In the genomic region with DNA sequence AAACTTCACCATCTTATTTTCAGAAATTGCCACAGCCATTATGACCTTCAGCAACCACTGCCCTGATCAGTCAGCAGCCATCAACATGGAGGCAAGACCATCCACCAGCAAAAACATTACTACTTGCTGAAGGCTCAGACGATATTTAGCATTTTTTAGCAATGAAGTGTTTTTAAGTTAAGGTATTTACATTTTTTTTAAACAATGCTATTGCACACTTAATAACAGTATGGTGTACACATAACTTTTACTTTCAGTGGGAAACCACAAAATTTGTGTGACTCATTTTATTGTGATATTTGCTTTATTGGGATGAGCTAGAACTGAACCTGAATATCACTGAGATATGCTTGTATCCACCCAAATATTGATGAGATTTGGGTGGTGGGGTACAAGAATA, we compare ENCODE assay signal across 14 cellular contexts.
"Had no signal": no experiment of that assay in that cellular context is flagged by ENCODE, and none has a peak within 500 bp of the region (broad histone marks: within the 10 kb centered on the region; RNA-seq: fewer than 3 reads in every experiment).

No MANE protein-coding gene starts in this region.

- H3K9me3 ChIP-seq: colonic mucosa had no signal

- ATAC-seq: activated CD8-positive, alpha-beta memory T cell treated with anti-CD3 and anti-CD28 coated beads, Interleukin-2, amount 10 ng/mL, durations not matched to agents 7 days and 5 days; heart right ventricle; left ventricle myocardium superior; stimulated activated naive CD8-positive, alpha-beta T cell treated with anti-CD3 and anti-CD28 coated beads, Interleukin-15, amount 100 ng/mL, for 72 hours had no signal

- H3K36me3 Mint-ChIP-seq: activated CD8-positive, alpha-beta memory T cell treated with anti-CD3 and anti-CD28 coated beads, Interleukin-2, amount 10 ng/mL, durations not matched to agents 7 days and 5 days had no signal

- H3K4me1 ChIP-seq: colonic mucosa had no signal

- H3K36me3 ChIP-seq: colonic mucosa, heart right ventricle had no signal

- H3K9me3 Mint-ChIP-seq: T-helper 2 cell treated with Interferon-gamma antibody and Interleukin-4, amounts not matched to agents 5 μg/mL and 100 μg/mL, for 36 hours had no signal

- H3K27me3 Mint-ChIP-seq: activated naive CD8-positive, alpha-beta T cell had no signal

- H3K27me3 ChIP-seq: colonic mucosa, heart right ventricle had no signal

- H3K4me3 Mint-ChIP-seq: activated CD8-positive, alpha-beta memory T cell treated with anti-CD3 and anti-CD28 coated beads, Interleukin-2, amount 10 ng/mL, durations not matched to agents 7 days and 5 days; activated naive CD8-positive, alpha-beta T cell; brain; nephron progenitor cell; stimulated activated naive CD8-positive, alpha-beta T cell treated with anti-CD3 and anti-CD28 coated beads, Interleukin-15, amount 100 ng/mL, for 72 hours; T-helper 2 cell treated with Interferon-gamma antibody and Interleukin-4, amounts not matched to agents 5 μg/mL and 100 μg/mL, for 36 hours had no signal

- H3K4me1 Mint-ChIP-seq: activated CD8-positive, alpha-beta memory T cell treated with anti-CD3 and anti-CD28 coated beads, Interleukin-2, amount 10 ng/mL, durations not matched to agents 7 days and 5 days; stimulated activated naive CD8-positive, alpha-beta T cell treated with anti-CD3 and anti-CD28 coated beads, Interleukin-15, amount 100 ng/mL, for 72 hours had no signal

- H3K27ac ChIP-seq: colonic mucosa, heart right ventricle had no signal

- H3K27ac Mint-ChIP-seq: activated CD8-positive, alpha-beta memory T cell treated with anti-CD3 and anti-CD28 coated beads, Interleukin-2, amount 10 ng/mL, durations not matched to agents 7 days and 5 days; activated naive CD8-positive, alpha-beta T cell; brain; nephron progenitor cell; stimulated activated naive CD8-positive, alpha-beta T cell treated with anti-CD3 and anti-CD28 coated beads, Interleukin-15, amount 100 ng/mL, for 72 hours; T-helper 2 cell treated with Interferon-gamma antibody and Interleukin-4, amounts not matched to agents 5 μg/mL and 100 μg/mL, for 36 hours had no signal

- DNase-seq: activated CD4-positive, alpha-beta T cell treated with anti-CD3 and anti-CD28 coated beads, Interleukin-2, amount 50 U/mL, for 48 hours; activated CD8-positive, alpha-beta memory T cell treated with anti-CD3 and anti-CD28 coated beads, Interleukin-2, amount 10 ng/mL, durations not matched to agents 7 days and 5 days; amygdala; caudate nucleus; colonic mucosa; erythroblast; heart right ventricle; left ventricle myocardium superior; nephron progenitor cell; occipital lobe; stimulated activated naive CD8-positive, alpha-beta T cell treated with anti-CD3 and anti-CD28 coated beads, Interleukin-15, amount 100 ng/mL, for 72 hours had no signal

- H3K4me3 ChIP-seq: colonic mucosa, heart right ventricle had no signal
